In genomic region chr3:38588995-38589937, GRCh38 we compare ENCODE assay signal across 26 cellular contexts.
DNase-seq lines count a peak whose midpoint lies in the region; ATAC-seq and TF ChIP-seq lines count a peak whose summit lies in the region.
"Had no signal": no experiment of that assay in that cellular context is flagged by ENCODE, and none has a peak within 500 bp of the region (broad histone marks: within the 10 kb centered on the region; RNA-seq: fewer than 3 reads in every experiment).

No MANE protein-coding gene starts in this region.

- ATAC-seq in left ventricle myocardium superior (peak; percentile 13), left cardiac atrium (no peak), GM18858 (IDR thresholded peaks at IDR 0.05; ENCODE audit: unreplicated experiment) (no peak)
- ATAC-seq: activated T-cell treated with anti-CD3 and anti-CD28 coated beads, Interleukin-2, amount 50 U/mL, for 72 hours; esophagus mucosa; gastroesophageal sphincter; HCT116 had no signal

- no peak overlapping the region for H2AFZ ChIP-seq in osteoblast (ENCODE audit: low read length)

- H3K9me3 ChIP-seq in osteoblast (ENCODE audit: low read depth, low read length), result no peaks in the 10 kb centered on the region
- H3K9me3 ChIP-seq in vagina, result no peaks in the 10 kb centered on the region
- H3K9me3 ChIP-seq: ovary, right lobe of liver, SK-N-SH had no signal

- DNase-seq in left ventricle myocardium superior, result no peak
- DNase-seq in left cardiac atrium, result no peak
- DNase-seq in chondrocyte (ENCODE audit: low spot score), result peak; percentile 68
- DNase-seq in osteoblast (ENCODE audit: insufficient read length, low spot score, missing footprints), result peak; percentile 54
- DNase-seq in vagina (ENCODE audit: extremely low spot score in 2 of 2), result peak; percentile 61 to 62
- DNase-seq in HK-2 (ENCODE audit: unreplicated experiment), result no peak
- DNase-seq in OCI-M1 (lab: John Stamatoyannopoulos, UW), result no peak
- DNase-seq: activated CD4-positive, alpha-beta T cell treated with anti-CD3 and anti-CD28 coated beads, Interleukin-2, amount 50 U/mL, for 48 hours; activated T-cell treated with anti-CD3 and anti-CD28 coated beads, Interleukin-2, amount 50 U/mL, for 72 hours; effector memory CD4-positive, alpha-beta T cell; naive B cell; NCI-H1417; NCI-H510A; NK-92 treated with Interleukin-12 subunit alpha and Interleukin-12 subunit beta, amount 100 ng/mL, for 24 hours; SK-N-SH; substantia nigra had no signal

- intact Hi-C loops in left ventricle myocardium superior (cut with micrococcal nuclease), result no loop called here
- intact Hi-C loops in left cardiac atrium (cut with DNase I), result no loop called here
- intact Hi-C loops in vagina (cut with DNase I), result no loop called here

- no peaks in the 10 kb centered on the region for H4K20me1 ChIP-seq in osteoblast (ENCODE audit: insufficient read depth, low read length)

- H3K4me1 ChIP-seq in osteoblast (ENCODE audit: insufficient read depth, low read length), result no peaks in the 10 kb centered on the region
- H3K4me1 ChIP-seq in vagina, result peaks cover 6% of the 10 kb centered on the region
- H3K4me1 ChIP-seq: gastroesophageal sphincter, right lobe of liver had no signal

- no peak overlapping the region for H3K27ac ChIP-seq in osteoblast (ENCODE audit: low read depth, low read length)
- H3K27ac ChIP-seq in vagina, result no peak overlapping the region
- H3K27ac ChIP-seq: C4-2B, gastroesophageal sphincter, ovary, right lobe of liver, VCaP had no signal

- H3K4me2 ChIP-seq in osteoblast (ENCODE audit: insufficient read depth, low read length), result no peak overlapping the region
- H3K4me2 ChIP-seq: SK-N-SH had no signal

- no peaks in the 10 kb centered on the region for H3K36me3 Mint-ChIP-seq in chondrocyte (ENCODE audit: low read depth)
- H3K36me3 Mint-ChIP-seq: activated naive CD8-positive, alpha-beta T cell; memory B cell; naive B cell had no signal

- no peak overlapping the region for H3K4me3 Mint-ChIP-seq in chondrocyte (ENCODE audit: unreplicated experiment)
- H3K4me3 Mint-ChIP-seq: activated naive CD8-positive, alpha-beta T cell; activated T-cell treated with anti-CD3 and anti-CD28 coated beads, Interleukin-2, amount 50 U/mL, for 72 hours; memory B cell had no signal

- H3K27me3 Mint-ChIP-seq in chondrocyte (ENCODE audit: low read depth), result peaks cover 23% of the 10 kb centered on the region

- no peaks in the 10 kb centered on the region for H3K79me2 ChIP-seq in osteoblast (ENCODE audit: insufficient read depth, low read length)

- no peaks in the 10 kb centered on the region for H3K36me3 ChIP-seq in osteoblast (ENCODE audit: insufficient read depth, low read length)
- H3K36me3 ChIP-seq in vagina, result no peaks in the 10 kb centered on the region
- H3K36me3 ChIP-seq: gastroesophageal sphincter, ovary, right lobe of liver had no signal

- no peaks in the 10 kb centered on the region for H3K4me1 Mint-ChIP-seq in chondrocyte (ENCODE audit: low read depth)
- H3K4me1 Mint-ChIP-seq: memory B cell, naive B cell had no signal

- no peaks in the 10 kb centered on the region for H3K27me3 ChIP-seq in osteoblast (ENCODE audit: insufficient read depth, low read length)
- no peaks in the 10 kb centered on the region for H3K27me3 ChIP-seq in vagina
- H3K27me3 ChIP-seq: gastroesophageal sphincter, ovary, right lobe of liver had no signal

- H3K27ac Mint-ChIP-seq in chondrocyte (ENCODE audit: unreplicated experiment), result no peak overlapping the region
- H3K27ac Mint-ChIP-seq: activated naive CD8-positive, alpha-beta T cell; activated T-cell treated with anti-CD3 and anti-CD28 coated beads, Interleukin-2, amount 50 U/mL, for 72 hours; memory B cell had no signal

- no peak for TF ChIP-seq POLR2A in vagina (IDR thresholded peaks at IDR 0.05)

- no peaks in the 10 kb centered on the region for H3K9me3 Mint-ChIP-seq in chondrocyte (ENCODE audit: low read depth)
- H3K9me3 Mint-ChIP-seq: activated T-cell treated with anti-CD3 and anti-CD28 coated beads, Interleukin-2, amount 50 U/mL, for 72 hours; memory B cell; naive B cell had no signal

- no peak overlapping the region for H3K4me3 ChIP-seq in osteoblast (ENCODE audit: insufficient read depth, low read length)
- H3K4me3 ChIP-seq in vagina, result no peak overlapping the region
- H3K4me3 ChIP-seq: gastroesophageal sphincter, ovary, right lobe of liver had no signal

- no peak for TF ChIP-seq CTCF in chondrocyte (IDR thresholded peaks at IDR 0.05)
- TF ChIP-seq CTCF in osteoblast (IDR thresholded peaks at IDR 0.05; ENCODE audit: extremely low read depth, low read depth, low read length), result no peak
- TF ChIP-seq CTCF in vagina (IDR thresholded peaks at IDR 0.05), result no peak

Comparison
In these comparisons a context has a peak if more than half of its experiments do, and no peak if none do; other contexts are left out.
1. DNase-seq: peak in chondrocyte (single experiment), osteoblast (single experiment) and vagina (2 of 2); none in left ventricle myocardium superior (single experiment), left cardiac atrium (single experiment), HK-2 (single experiment) and OCI-M1 (single experiment).